In the genomic region with DNA sequence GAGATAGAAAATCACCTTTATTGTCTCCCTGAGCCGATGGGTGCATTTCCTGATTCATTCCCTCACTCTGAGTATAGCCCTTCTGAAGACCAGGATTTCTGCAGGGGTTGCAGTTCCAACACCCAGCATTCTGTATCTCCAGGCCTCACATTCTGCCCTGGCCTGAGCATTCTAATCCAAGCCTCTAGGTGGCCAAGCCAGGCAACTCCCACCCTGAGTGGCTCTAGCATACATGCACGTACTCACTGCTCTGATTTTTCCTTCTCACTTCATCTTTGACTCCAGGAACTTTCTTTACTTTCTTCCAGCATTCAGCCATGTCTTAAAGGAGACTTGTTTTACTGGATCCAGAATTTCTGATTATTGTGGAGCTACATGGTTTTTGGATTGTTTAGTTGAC, we compare ENCODE assay signal across 9 cellular contexts.
DNase-seq lines count a peak whose midpoint lies in the region; ATAC-seq and TF ChIP-seq lines count a peak whose summit lies in the region.
"Had no signal": no experiment of that assay in that cellular context is flagged by ENCODE, and none has a peak within 500 bp of the region (broad histone marks: within the 10 kb centered on the region; RNA-seq: fewer than 3 reads in every experiment).

No MANE protein-coding gene starts in this region.

- H3K36me3 Mint-ChIP-seq in activated naive CD4-positive, alpha-beta T cell treated with anti-CD3 and anti-CD28 coated beads for 36 hours (ENCODE audit: low read depth), result no peaks in the 10 kb centered on the region

- peaks cover 4% of the 10 kb centered on the region for H3K4me1 Mint-ChIP-seq in activated naive CD4-positive, alpha-beta T cell treated with anti-CD3 and anti-CD28 coated beads for 36 hours (ENCODE audit: low read depth)

- H3K9me3 Mint-ChIP-seq in activated naive CD4-positive, alpha-beta T cell treated with anti-CD3 and anti-CD28 coated beads for 36 hours, result peaks cover 2% of the 10 kb centered on the region

- ATAC-seq in left lobe of liver (peak; percentile 58), GM19324 (IDR thresholded peaks at IDR 0.05; ENCODE audit: low FRiP score, unreplicated experiment) (no peak)

- no peaks in the 10 kb centered on the region for H3K27me3 ChIP-seq in H7 (ENCODE audit: control insufficient read depth, insufficient read depth, low read length)

- H3K4me3 ChIP-seq in H7 (ENCODE audit: insufficient read depth, low read depth, low read length), result no peak overlapping the region
- no peak overlapping the region for H3K4me3 ChIP-seq in NB4 (ENCODE audit: low read depth, low read length)
- no peak overlapping the region for H3K4me3 ChIP-seq in astrocyte of the cerebellum (ENCODE audit: low read depth, low read length)

- intact Hi-C loops in activated naive CD4-positive, alpha-beta T cell treated with anti-CD3 and anti-CD28 coated beads for 36 hours (cut with micrococcal nuclease), result no loop called here

- no peak overlapping the region for H3K27ac Mint-ChIP-seq in activated naive CD4-positive, alpha-beta T cell treated with anti-CD3 and anti-CD28 coated beads for 36 hours
- H3K27ac Mint-ChIP-seq: dendritic cell treated with granulocyte-macrophage colony-stimulating factor and Interleukin-4, amounts not matched to agents 40 ng/mL and 50 ng/mL, for 4 days had no signal

- DNase-seq in activated naive CD4-positive, alpha-beta T cell treated with anti-CD3 and anti-CD28 coated beads for 36 hours, result peak; percentile 23
- DNase-seq in activated naive CD4-positive, alpha-beta T cell (lab: John Stamatoyannopoulos, UW), result no peak
- DNase-seq in H7 (peak; percentile 72), NB4 (ENCODE audit: low read depth) (peak; percentile 50), astrocyte of the cerebellum (ENCODE audit: low read depth) (no peak), left lobe of liver (ENCODE audit: low spot score) (no peak), NCI-H128 (lab: John Stamatoyannopoulos, UW; ENCODE audit: unreplicated experiment) (no peak)

- CTCF ChIA-PET in activated naive CD4-positive, alpha-beta T cell treated with anti-CD3 and anti-CD28 coated beads for 36 hours (lab: Charles Lee), result interaction anchor here (0.7 to 3.3 kb wide), 8 partner anchors 8 to 571 kb away, joined by 3 to 13 read pairs (median 6); no protein-coding TSS in a partner anchor

- TF ChIP-seq POLR2A in NB4 (IDR thresholded peaks at IDR 0.05; ENCODE audit: extremely low read depth, insufficient read length), result no peak

- in situ Hi-C loops in astrocyte of the cerebellum (cut with HindIII; ENCODE audit: low sequenced_read_pairs), result no loop called here

- peak; percentile 57 for TF ChIP-seq CTCF in NB4 (IDR thresholded peaks at IDR 0.05; ENCODE audit: low read depth, low read length)
- peak; percentile 64 for TF ChIP-seq CTCF in astrocyte of the cerebellum (IDR thresholded peaks at IDR 0.05; ENCODE audit: low read depth, low read length, missing control alignments)

- H3K36me3 ChIP-seq in H7 (replicated peaks; ENCODE audit: control insufficient read depth, insufficient read depth, low read length), result no peaks in the 10 kb centered on the region

- no peaks in the 10 kb centered on the region for H3K27me3 Mint-ChIP-seq in activated naive CD4-positive, alpha-beta T cell treated with anti-CD3 and anti-CD28 coated beads for 36 hours (ENCODE audit: low read depth)
- H3K27me3 Mint-ChIP-seq: dendritic cell treated with granulocyte-macrophage colony-stimulating factor and Interleukin-4, amounts not matched to agents 40 ng/mL and 50 ng/mL, for 4 days had no signal

- no peak overlapping the region for H3K4me3 Mint-ChIP-seq in activated naive CD4-positive, alpha-beta T cell treated with anti-CD3 and anti-CD28 coated beads for 36 hours
- H3K4me3 Mint-ChIP-seq: dendritic cell treated with granulocyte-macrophage colony-stimulating factor and Interleukin-4, amounts not matched to agents 40 ng/mL and 50 ng/mL, for 4 days had no signal

Comparison
In these comparisons a context has a peak if more than half of its experiments do, and no peak if none do; other contexts are left out.
1. DNase-seq: peak in activated naive CD4-positive, alpha-beta T cell treated with anti-CD3 and anti-CD28 coated beads for 36 hours (single experiment), H7 (single experiment) and NB4 (single experiment); none in activated naive CD4-positive, alpha-beta T cell (0 of 4), astrocyte of the cerebellum (single experiment), left lobe of liver (single experiment) and NCI-H128 (single experiment).